Comparison of ENCODE assay signal across 1 cellular context in genomic region chr1:12038356-12039140, GRCh38.
TF ChIP-seq lines count a peak whose summit lies in the region.

No MANE protein-coding gene starts in this region.

TF ChIP-seq in K562, 482 proteins besides CTCF, POLR2A, EP300 and RAD21 (continued from another document):
- TF ChIP-seq ETS1 (conservative IDR thresholded peaks at IDR 0.05; ENCODE audit: control insufficient read depth, low read depth, low read length) = peak; percentile 62; the same call in 1 of the 2 replicates
- no peak for TF ChIP-seq ELK3 (CRISPR knock-in tag; IDR thresholded peaks at IDR 0.05)
- TF ChIP-seq MIER1 (IDR thresholded peaks at IDR 0.05; ENCODE audit: low read depth) = no peak
- no peak for TF ChIP-seq SFPQ (IDR thresholded peaks at IDR 0.05; ENCODE audit: low read depth, low read length)
- no peak for TF ChIP-seq SREBF1 (IDR thresholded peaks at IDR 0.05; ENCODE audit: borderline replicate concordance, low read depth, low read length)
- no peak for TF ChIP-seq XRCC4 (IDR thresholded peaks at IDR 0.05; ENCODE audit: extremely low read depth, insufficient read depth, insufficient read length)
- TF ChIP-seq ZNF655 (CRISPR knock-in tag; IDR thresholded peaks at IDR 0.05) = no peak
- TF ChIP-seq CREM (IDR thresholded peaks at IDR 0.05; ENCODE audit: low read depth) = peak; percentile 86
- TF ChIP-seq SAFB (IDR thresholded peaks at IDR 0.05; ENCODE audit: borderline replicate concordance, low read depth, low read length) = peak; percentile 50; the same call in 1 of the 2 replicates
- TF ChIP-seq PURB (CRISPR knock-in tag; IDR thresholded peaks at IDR 0.05; ENCODE audit: low read depth) = no peak
- peak; percentile 69 for TF ChIP-seq MTA1 (IDR thresholded peaks at IDR 0.05; ENCODE audit: borderline replicate concordance)
- 0 out of 2 replicates have a peak, but pooled peaks have one; percentile 75 for TF ChIP-seq TCF7 (IDR thresholded peaks at IDR 0.05; ENCODE audit: borderline replicate concordance)
